ENCODE assay signal across 8 cellular contexts in genomic region chr1:101308935-101309333, GRCh38.
DNase-seq lines count a peak whose midpoint lies in the region; ATAC-seq, FAIRE-seq and TF ChIP-seq lines count a peak whose summit lies in the region.

No MANE protein-coding gene starts in this region.

- H3K9me2 ChIP-seq in PC-3 (replicated peaks; ENCODE audit: low read length) (no peaks in the 10 kb centered on the region), GM23248 (ENCODE audit: insufficient read depth) (no peaks in the 10 kb centered on the region)

- H4K8ac ChIP-seq in trophoblast cell (ENCODE audit: low read depth, low read length), result no peak overlapping the region

- POLR2A ChIA-PET in PC-3 (lab: Charles Lee; ENCODE audit: unreplicated experiment), result no interaction called here

- no peak overlapping the region for H3K18ac ChIP-seq in trophoblast cell (ENCODE audit: low read length)

- H3K27ac Mint-ChIP-seq in T-helper 2 cell treated with Interferon-gamma antibody and Interleukin-4, amounts not matched to agents 5 μg/mL and 100 μg/mL, for 36 hours, result peak overlapping the region; percentile 93

- H3K27ac ChIP-seq in trophoblast cell (ENCODE audit: low read depth, low read length), result no peak overlapping the region
- no peak overlapping the region for H3K27ac ChIP-seq in PC-3 (ENCODE audit: low read length)
- no peak overlapping the region for H3K27ac ChIP-seq in GM23248

- H3F3A ChIP-seq in PC-3 (ENCODE audit: low read length, unreplicated experiment) (no peaks in the 10 kb centered on the region), GM23248 (ENCODE audit: insufficient read depth) (no peaks in the 10 kb centered on the region)

- H3K36me3 Mint-ChIP-seq in T-helper 2 cell treated with Interferon-gamma antibody and Interleukin-4, amounts not matched to agents 5 μg/mL and 100 μg/mL, for 36 hours (ENCODE audit: low read depth), result no peaks in the 10 kb centered on the region

- no peak overlapping the region for H2BK120ac ChIP-seq in trophoblast cell (ENCODE audit: insufficient read depth, low read length, poor library complexity)

- H4K20me1 ChIP-seq in PC-3 (ENCODE audit: low read length) (no peaks in the 10 kb centered on the region), GM23248 (ENCODE audit: insufficient read depth) (no peaks in the 10 kb centered on the region)

- intact Hi-C loops in PC-3 (cut with micrococcal nuclease), result loop anchor here (1.0 kb wide), 2 partner anchors 48 to 129 kb away; no protein-coding TSS in a partner anchor

- H3K79me1 ChIP-seq in trophoblast cell (ENCODE audit: low read length), result no peaks in the 10 kb centered on the region

- H3K9me3 ChIP-seq in trophoblast cell (ENCODE audit: insufficient read depth, low read depth, low read length) (no peaks in the 10 kb centered on the region), PC-3 (ENCODE audit: low read length) (no peaks in the 10 kb centered on the region), GM23248 (ENCODE audit: low read depth) (no peaks in the 10 kb centered on the region)

- H2AFZ ChIP-seq in trophoblast cell (ENCODE audit: insufficient read depth, low read length, poor library complexity) (no peak overlapping the region), PC-3 (ENCODE audit: low read length) (no peak overlapping the region), GM23248 (no peak overlapping the region)

- no peak overlapping the region for H2AK5ac ChIP-seq in trophoblast cell (ENCODE audit: low read length)

- no CpG with 5 or more reads among the region's 8 CpGs for WGBS in trophoblast cell (ENCODE audit: extremely low coverage, insufficient coverage, insufficient read length)
- 24 to 34% methylated on average over 5 to 8 of the region's 8 CpGs for WGBS in GM23248 (ENCODE audit: low coverage in 1 of 2, low lambda C conversion rate in 2 of 2, missing lambda C conversion rate in 2 of 2), 2 experiments

- H3K36me3 ChIP-seq in bronchial epithelial cell (ENCODE audit: control insufficient read depth, insufficient read depth, low read length), result no peaks in the 10 kb centered on the region
- H3K36me3 ChIP-seq in trophoblast cell (ENCODE audit: control insufficient read depth in 1 of 2, insufficient read depth in 2 of 2, low read length in 2 of 2), result no peaks in the 10 kb centered on the region
- H3K36me3 ChIP-seq in PC-3 (ENCODE audit: low read depth, low read length), result no peaks in the 10 kb centered on the region
- no peaks in the 10 kb centered on the region for H3K36me3 ChIP-seq in GM23248 (ENCODE audit: low read depth)

- no peak overlapping the region for H2BK12ac ChIP-seq in trophoblast cell (ENCODE audit: low read length)

- H3K4me1 Mint-ChIP-seq in T-helper 2 cell treated with Interferon-gamma antibody and Interleukin-4, amounts not matched to agents 5 μg/mL and 100 μg/mL, for 36 hours (ENCODE audit: low read depth), result peaks cover 53% of the 10 kb centered on the region

- no peak overlapping the region for H2BK5ac ChIP-seq in trophoblast cell (ENCODE audit: low read depth, low read length, poor library complexity)

- ATAC-seq in HG03060 (IDR thresholded peaks at IDR 0.05; ENCODE audit: low read depth, unreplicated experiment) (peak; percentile 12), PC-3 (no peak)

- no peak for DNase-seq in T-helper 2 cell treated with Interferon-gamma antibody and Interleukin-4, amounts not matched to agents 5 μg/mL and 100 μg/mL, for 36 hours (ENCODE audit: low spot score)
- DNase-seq in T-helper 2 cell (no peak), bronchial epithelial cell (ENCODE audit: low read depth) (peak; percentile 50), trophoblast cell (peak; percentile 75 to 86), PC-3 (no peak), GM23248 (no peak)
- no peak for DNase-seq in stimulated activated naive CD4-positive, alpha-beta T cell (lab: John Stamatoyannopoulos, UW)

- H3K4me1 ChIP-seq in trophoblast cell (ENCODE audit: control insufficient read depth in 1 of 2, insufficient read depth in 2 of 2, low read length in 2 of 2), result peaks cover 5 to 6% of the 10 kb centered on the region in 2 experiments
- no peaks in the 10 kb centered on the region for H3K4me1 ChIP-seq in PC-3 (ENCODE audit: insufficient read depth, low read length)
- H3K4me1 ChIP-seq in GM23248 (ENCODE audit: insufficient read depth), result 0 out of 2 replicates have a peak, but pooled peaks cover 3% of the 10 kb centered on the region

- no peak overlapping the region for H4K91ac ChIP-seq in trophoblast cell (ENCODE audit: low read depth, low read length)

- no peaks in the 10 kb centered on the region for H3K79me2 ChIP-seq in trophoblast cell (ENCODE audit: control insufficient read depth, insufficient read depth, low read length, poor library complexity)
- no peaks in the 10 kb centered on the region for H3K79me2 ChIP-seq in PC-3 (ENCODE audit: low read length)
- no peaks in the 10 kb centered on the region for H3K79me2 ChIP-seq in GM23248 (ENCODE audit: insufficient read depth)

- CTCF ChIA-PET in PC-3 (lab: Charles Lee), result interaction anchor here (0.6 to 1.6 kb wide), 14 partner anchors 10 to 797 kb away, joined by 3 to 31 read pairs (median 4); no protein-coding TSS in a partner anchor

- peak overlapping the region; percentile 82 for H3K4me3 Mint-ChIP-seq in T-helper 2 cell treated with Interferon-gamma antibody and Interleukin-4, amounts not matched to agents 5 μg/mL and 100 μg/mL, for 36 hours

- H3K9me3 Mint-ChIP-seq in T-helper 2 cell treated with Interferon-gamma antibody and Interleukin-4, amounts not matched to agents 5 μg/mL and 100 μg/mL, for 36 hours, result no peaks in the 10 kb centered on the region

- no TSS peak for BruUV-seq in PC-3 (replicated peaks; lab: Mats Ljungman, UMichigan)

- peaks cover 26% of the 10 kb centered on the region for H3K27me3 Mint-ChIP-seq in T-helper 2 cell treated with Interferon-gamma antibody and Interleukin-4, amounts not matched to agents 5 μg/mL and 100 μg/mL, for 36 hours (ENCODE audit: low read depth)

- TF ChIP-seq CTCF in bronchial epithelial cell (IDR thresholded peaks at IDR 0.05; ENCODE audit: insufficient read depth, low read length, severe bottlenecking), result no peak
- no peak for TF ChIP-seq CTCF in PC-3 (conservative IDR thresholded peaks at IDR 0.05; ENCODE audit: low read depth, low read length)

- in situ Hi-C loops in GM23248 (cut with MboI), result no loop called here

- no peak for FAIRE-seq in bronchial epithelial cell (lab: Jason Lieb, UNC)

- H3K9ac ChIP-seq in trophoblast cell (ENCODE audit: low read length) (no peak overlapping the region), PC-3 (ENCODE audit: low read length) (no peak overlapping the region), GM23248 (no peak overlapping the region)

- H3K4me3 ChIP-seq in bronchial epithelial cell (ENCODE audit: low read depth, low read length) (no peak overlapping the region), trophoblast cell (ENCODE audit: low read depth, low read length) (no peak overlapping the region), PC-3 (ENCODE audit: low read length) (no peak overlapping the region), GM23248 (no peak overlapping the region)

- H3K4ac ChIP-seq in trophoblast cell (ENCODE audit: low read depth, low read length), result no peak overlapping the region

- H3K4me2 ChIP-seq in trophoblast cell (ENCODE audit: low read length) (no peak overlapping the region), PC-3 (ENCODE audit: low read length) (no peak overlapping the region), GM23248 (ENCODE audit: unreplicated experiment) (no peak overlapping the region)

- no peaks in the 10 kb centered on the region for H3K27me3 ChIP-seq in bronchial epithelial cell (ENCODE audit: control insufficient read depth, insufficient read depth, low read length)
- peaks cover 7% of the 10 kb centered on the region for H3K27me3 ChIP-seq in trophoblast cell (ENCODE audit: insufficient read depth, low read length)
- H3K27me3 ChIP-seq in PC-3 (ENCODE audit: low read length), result peaks cover 74% of the 10 kb centered on the region
- H3K27me3 ChIP-seq in GM23248 (replicated peaks; ENCODE audit: insufficient read depth), result peaks cover 41% of the 10 kb centered on the region

- H4K12ac ChIP-seq in trophoblast cell (ENCODE audit: low read depth, low read length), result no peak overlapping the region

- H3K14ac ChIP-seq in trophoblast cell (ENCODE audit: low read length), result no peak overlapping the region

- H3K23ac ChIP-seq in trophoblast cell (ENCODE audit: low read length), result no peak overlapping the region

Comparison
In these comparisons a context has a peak if more than half of its experiments do, and no peak if none do; other contexts are left out.
1. DNase-seq: peak in bronchial epithelial cell (single experiment) and trophoblast cell (2 of 2); none in T-helper 2 cell treated with Interferon-gamma antibody and Interleukin-4, amounts not matched to agents 5 μg/mL and 100 μg/mL, for 36 hours (single experiment), T-helper 2 cell (0 of 5), PC-3 (single experiment), stimulated activated naive CD4-positive, alpha-beta T cell (0 of 6) and GM23248 (single experiment).